ENCODE assay signal across 8 cellular contexts in genomic region chr1:6601865-6602668, GRCh38. TPM values are rescaled to one million over a fixed set of nuclear protein-coding genes. Genes with fewer than 3 reads are reported as not detected.
DNase-seq lines count a peak whose midpoint lies in the region; ATAC-seq and TF ChIP-seq lines count a peak whose summit lies in the region.

No MANE protein-coding gene starts in this region.

- peak overlapping the region in 1 of 2 experiments; percentile 100 for H3K14ac ChIP-seq in mesenchymal stem cell (ENCODE audit: low read length in 2 of 2)

- peak overlapping the region; percentile 29 for H2BK120ac ChIP-seq in mesenchymal stem cell (ENCODE audit: low read depth, low read length)

- H3K9me3 Mint-ChIP-seq in CD14-positive monocyte: peaks cover 0 to 2% (median 0%) of the 10 kb centered on the region in 7 donors
- no peaks in the 10 kb centered on the region for H3K9me3 Mint-ChIP-seq in T-helper 2 cell treated with Interferon-gamma antibody and Interleukin-4, amounts not matched to agents 5 μg/mL and 100 μg/mL, for 36 hours

- no peak overlapping the region for H2AK5ac ChIP-seq in mesenchymal stem cell (ENCODE audit: low read length, severe bottlenecking)

- H3K36me3 Mint-ChIP-seq in CD14-positive monocyte: peaks cover 15 to 26% of the 10 kb centered on the region in 2 donors
- peaks cover 12% of the 10 kb centered on the region for H3K36me3 Mint-ChIP-seq in T-helper 2 cell treated with Interferon-gamma antibody and Interleukin-4, amounts not matched to agents 5 μg/mL and 100 μg/mL, for 36 hours (ENCODE audit: low read depth)

- under 1% methylated on average over 99 of the region's 108 CpGs for WGBS in mesenchymal stem cell

- peak overlapping the region; percentile 68 for H2AFZ ChIP-seq in mesenchymal stem cell (ENCODE audit: low read depth, low read length)

- peak overlapping the region; percentile 71 for H2BK15ac ChIP-seq in mesenchymal stem cell (ENCODE audit: low read depth, poor library complexity, severe bottlenecking)

- peak overlapping the region; percentile 83 for H4K91ac ChIP-seq in mesenchymal stem cell (ENCODE audit: low read length)

- H3K4ac ChIP-seq in mesenchymal stem cell (ENCODE audit: low read depth in 1 of 2, low read length in 2 of 2): peak overlapping the region; percentile 76 to 96

- H2BK5ac ChIP-seq in mesenchymal stem cell (ENCODE audit: low read depth, low read length, poor library complexity, severe bottlenecking): no peak overlapping the region

- H3K79me1 ChIP-seq in mesenchymal stem cell (replicated peaks; ENCODE audit: low read length, poor library complexity, severe bottlenecking): peaks cover 17% of the 10 kb centered on the region

- intact Hi-C loops in CD14-positive monocyte (cut with micrococcal nuclease): loop anchor here in 1 of 2 donors (2.0 to 10.0 kb wide), 2 partner anchors 21 to 183 kb away; partner anchors contain the start of gene CAMTA1

- no peak for DNase-seq in CD14-positive monocyte (ENCODE audit: low spot score)
- DNase-seq in T-helper 2 cell treated with Interferon-gamma antibody and Interleukin-4, amounts not matched to agents 5 μg/mL and 100 μg/mL, for 36 hours (ENCODE audit: low spot score): peak; percentile 31
- no peak for DNase-seq in effector memory CD4-positive, alpha-beta T cell
- DNase-seq in mesenchymal stem cell: peak; percentile 72
- no peak for DNase-seq in thoracic aorta (ENCODE audit: low spot score)
- DNase-seq in activated gamma-delta T cell treated with Interleukin-2 at 50 U/mL for 16 hours: no peak

- peak overlapping the region; percentile 20 to 100 for H3K23ac ChIP-seq in mesenchymal stem cell (ENCODE audit: low read length in 2 of 2)

- peak overlapping the region; percentile 89 to 95 for H3K4me3 Mint-ChIP-seq in CD14-positive monocyte
- H3K4me3 Mint-ChIP-seq in T-helper 2 cell treated with Interferon-gamma antibody and Interleukin-4, amounts not matched to agents 5 μg/mL and 100 μg/mL, for 36 hours: peak overlapping the region; percentile 98

- H4K8ac ChIP-seq in mesenchymal stem cell (ENCODE audit: low read length): peak overlapping the region; percentile 55

- peak overlapping the region; percentile 97 for H3K27ac ChIP-seq in effector memory CD4-positive, alpha-beta T cell (ENCODE audit: insufficient read depth, low read length, poor library complexity, severe bottlenecking)
- H3K27ac ChIP-seq in mesenchymal stem cell (ENCODE audit: low read length, poor library complexity, severe bottlenecking) (peak overlapping the region; percentile 38), thoracic aorta (peak overlapping the region; percentile 99)

- peak overlapping the region; percentile 95 for H3K4me3 ChIP-seq in effector memory CD4-positive, alpha-beta T cell (ENCODE audit: insufficient read depth, low read depth, low read length, poor library complexity, severe bottlenecking)
- peak overlapping the region; percentile 89 to 95 for H3K4me3 ChIP-seq in mesenchymal stem cell (ENCODE audit: insufficient read depth in 1 of 2, low read depth in 1 of 2, low read length in 2 of 2)
- peak overlapping the region; percentile 93 for H3K4me3 ChIP-seq in thoracic aorta

- H3K18ac ChIP-seq in mesenchymal stem cell (ENCODE audit: low read depth in 1 of 2, low read length in 2 of 2): peak overlapping the region; percentile 77 to 99

- H3K9me3 ChIP-seq in effector memory CD4-positive, alpha-beta T cell (ENCODE audit: control insufficient read depth, low read length): no peaks in the 10 kb centered on the region
- no peaks in the 10 kb centered on the region for H3K9me3 ChIP-seq in mesenchymal stem cell (ENCODE audit: control insufficient read depth, low read length)
- no peaks in the 10 kb centered on the region for H3K9me3 ChIP-seq in thoracic aorta

- TF ChIP-seq CTCF in CD14-positive monocyte (IDR thresholded peaks at IDR 0.05): no peak
- TF ChIP-seq CTCF in thoracic aorta (IDR thresholded peaks at IDR 0.05): peak; percentile 12

- peak; percentile 27 for ATAC-seq in GM19043 (IDR thresholded peaks at IDR 0.05; ENCODE audit: low read depth, unreplicated experiment)
- peak; percentile 37 for ATAC-seq in HG03432 (IDR thresholded peaks at IDR 0.05; ENCODE audit: unreplicated experiment)
- ATAC-seq in thoracic aorta (ENCODE audit: insufficient number of reproducible peaks, low FRiP score, low read depth): no peak

- H3K4me1 ChIP-seq in effector memory CD4-positive, alpha-beta T cell (ENCODE audit: control insufficient read depth, insufficient read depth, low read length, poor library complexity, severe bottlenecking): peaks cover 32% of the 10 kb centered on the region
- H3K4me1 ChIP-seq in mesenchymal stem cell (ENCODE audit: control insufficient read depth, insufficient read depth, low read depth, low read length) (peaks cover 38% of the 10 kb centered on the region), thoracic aorta (ENCODE audit: control insufficient read depth in 1 of 2, low read depth in 2 of 2) (peaks cover 38 to 51% of the 10 kb centered on the region in 2 donors)

- peaks cover 2 to 7% (median 3%) of the 10 kb centered on the region in 3 donors for H3K27me3 Mint-ChIP-seq in CD14-positive monocyte (ENCODE audit: low read depth in 3 of 3)
- H3K27me3 Mint-ChIP-seq in T-helper 2 cell treated with Interferon-gamma antibody and Interleukin-4, amounts not matched to agents 5 μg/mL and 100 μg/mL, for 36 hours (ENCODE audit: low read depth): no peaks in the 10 kb centered on the region

- peak overlapping the region; percentile 97 for H3K4me2 ChIP-seq in mesenchymal stem cell (ENCODE audit: low read length, poor library complexity, severe bottlenecking)

- peak overlapping the region; percentile 42 to 95 for H2BK12ac ChIP-seq in mesenchymal stem cell (ENCODE audit: low read length in 2 of 2)

- H3K36me3 ChIP-seq in effector memory CD4-positive, alpha-beta T cell (ENCODE audit: control insufficient read depth, insufficient read depth, low read length): peaks cover 19% of the 10 kb centered on the region
- H3K36me3 ChIP-seq in mesenchymal stem cell (ENCODE audit: control insufficient read depth in 1 of 2, insufficient read depth in 2 of 2, low read depth in 1 of 2, low read length in 2 of 2) (peaks cover 19 to 21% of the 10 kb centered on the region in 2 experiments), thoracic aorta (peaks cover 19% of the 10 kb centered on the region)

- peaks cover 35% of the 10 kb centered on the region for H3K4me1 Mint-ChIP-seq in CD14-positive monocyte
- H3K4me1 Mint-ChIP-seq in T-helper 2 cell treated with Interferon-gamma antibody and Interleukin-4, amounts not matched to agents 5 μg/mL and 100 μg/mL, for 36 hours (ENCODE audit: low read depth): peaks cover 21% of the 10 kb centered on the region

- H3K27ac Mint-ChIP-seq in CD14-positive monocyte: peak overlapping the region; percentile 96 to 98 (median 97)
- peak overlapping the region; percentile 98 for H3K27ac Mint-ChIP-seq in T-helper 2 cell treated with Interferon-gamma antibody and Interleukin-4, amounts not matched to agents 5 μg/mL and 100 μg/mL, for 36 hours

- H3K27me3 ChIP-seq in effector memory CD4-positive, alpha-beta T cell (replicated peaks; ENCODE audit: control insufficient read depth, insufficient read depth, low read length, poor library complexity, severe bottlenecking): no peaks in the 10 kb centered on the region
- H3K27me3 ChIP-seq in mesenchymal stem cell (ENCODE audit: control insufficient read depth in 1 of 2, insufficient read depth in 1 of 2, low read length in 2 of 2): no peaks in the 10 kb centered on the region
- H3K27me3 ChIP-seq in thoracic aorta (replicated peaks; ENCODE audit: insufficient read depth): no peaks in the 10 kb centered on the region

- peak overlapping the region; percentile 98 for H3K9ac ChIP-seq in mesenchymal stem cell (ENCODE audit: low read length)

RNA-seq across cellular contexts. Expression of gene KLHL21, which starts 0.6 kb away (rescaled TPM):
- 1 to 10 TPM; 5.9 to 7.3 TPM for polyA plus RNA-seq in CD14-positive monocyte
- 10.4 TPM for polyA plus RNA-seq in mesenchymal stem cell (2013, experiment 1 of 2)
- 10.7 TPM for polyA plus RNA-seq in mesenchymal stem cell (2013, experiment 2 of 2)
- total RNA-seq in thoracic aorta: 100 to 1,000 TPM; 142 to 156 TPM

RNA-seq across cellular contexts. Expression of gene PHF13, which starts 11.5 kb away (rescaled TPM):
- polyA plus RNA-seq in CD14-positive monocyte: 1 to 10 TPM; 1.0 to 1.7 TPM
- polyA plus RNA-seq in mesenchymal stem cell (2013, experiment 1 of 2): 16.0 TPM
- 15.7 TPM for polyA plus RNA-seq in mesenchymal stem cell (2013, experiment 2 of 2)
- 10 to 100 TPM; 14.6 to 17.7 TPM for total RNA-seq in thoracic aorta

RNA-seq across cellular contexts. Expression of gene ZBTB48, which starts 22.3 kb away (rescaled TPM):
- 10 to 100 TPM; 13.2 to 23.0 TPM for polyA plus RNA-seq in CD14-positive monocyte
- 12.8 TPM for polyA plus RNA-seq in mesenchymal stem cell (2013, experiment 1 of 2)
- polyA plus RNA-seq in mesenchymal stem cell (2013, experiment 2 of 2): 11.6 TPM
- 10 to 100 TPM; 20.7 to 28.9 TPM for total RNA-seq in thoracic aorta

RNA-seq across cellular contexts. Expression of gene THAP3, which starts 22.6 kb away (rescaled TPM):
- polyA plus RNA-seq in CD14-positive monocyte: 10 to 100 TPM; 10.3 to 12.8 TPM
- 13.9 TPM for polyA plus RNA-seq in mesenchymal stem cell (2013, experiment 1 of 2)
- polyA plus RNA-seq in mesenchymal stem cell (2013, experiment 2 of 2): 12.8 TPM
- 10 to 100 TPM; 14.1 to 18.7 TPM for total RNA-seq in thoracic aorta

RNA-seq across cellular contexts. Expression of gene TAS1R1, which starts 47.0 kb away (rescaled TPM):
- polyA plus RNA-seq in CD14-positive monocyte: not detected
- not detected for polyA plus RNA-seq in mesenchymal stem cell (2013, experiment 1 of 2)
- not detected for polyA plus RNA-seq in mesenchymal stem cell (2013, experiment 2 of 2)
- under 1 TPM in 1 of 2 donors, not detected in 1; 0.81 TPM for total RNA-seq in thoracic aorta

Comparison
In these comparisons a context has a peak if more than half of its experiments do, and no peak if none do; other contexts are left out.
1. DNase-seq: peak in T-helper 2 cell treated with Interferon-gamma antibody and Interleukin-4, amounts not matched to agents 5 μg/mL and 100 μg/mL, for 36 hours (single experiment) and mesenchymal stem cell (single experiment); none in CD14-positive monocyte (single experiment), effector memory CD4-positive, alpha-beta T cell (0 of 3), thoracic aorta (single experiment) and activated gamma-delta T cell treated with Interleukin-2 at 50 U/mL for 16 hours (single experiment).
2. H3K27ac ChIP-seq: peak in every context shown above with its lines; median percentile 99 in thoracic aorta; 97 in effector memory CD4-positive, alpha-beta T cell; 38 in mesenchymal stem cell.
3. Peak in every context shown above with its lines, with median percentiles within 50 percentile points of each other: H3K4me3 ChIP-seq.